Comparison of ENCODE assay signal across 25 cellular contexts in the genomic region with DNA sequence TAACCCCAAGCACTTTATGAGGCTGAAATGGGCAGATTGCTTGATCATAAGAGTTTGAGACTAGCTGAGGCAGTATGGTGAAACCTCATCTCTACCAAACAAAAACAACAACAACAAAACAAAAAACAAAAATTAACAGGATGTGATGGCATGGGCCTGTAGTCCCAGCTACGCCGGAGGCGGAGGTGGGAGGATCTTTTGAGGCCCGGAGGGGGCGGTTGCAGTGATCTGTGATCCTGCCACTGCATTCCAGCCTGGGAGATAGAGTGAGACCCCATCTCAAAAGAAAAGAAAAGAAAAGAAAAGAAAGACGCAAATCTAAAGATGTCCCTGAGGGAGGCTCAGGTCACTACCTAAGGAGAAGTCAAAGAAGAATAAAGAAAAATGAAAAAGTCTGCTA. TPM values are rescaled to one million over a fixed set of nuclear protein-coding genes. Genes with fewer than 3 reads are reported as not detected.
DNase-seq lines count a peak whose midpoint lies in the region; ATAC-seq and TF ChIP-seq lines count a peak whose summit lies in the region.
"Had no signal": no experiment of that assay in that cellular context is flagged by ENCODE, and none has a peak within 500 bp of the region (broad histone marks: within the 10 kb centered on the region; RNA-seq: fewer than 3 reads in every experiment).

No MANE protein-coding gene starts in this region.

- peak overlapping the region; percentile 60 for H3K27ac Mint-ChIP-seq in mesothelial cell of epicardium
- H3K27ac Mint-ChIP-seq: CD4-positive, alpha-beta memory T cell had no signal

- 46% methylated on average over 6 of the region's 6 CpGs for WGBS in SK-N-SH (ENCODE audit: low lambda C conversion rate)
- WGBS in body of pancreas, 2 donors = 91 to 92% methylated on average over 6 of the region's 6 CpGs
- WGBS in esophagus squamous epithelium, 2 donors = 90% methylated on average over 6 of the region's 6 CpGs

- H3K9me2 ChIP-seq in SK-N-SH = no peaks in the 10 kb centered on the region

- DNase-seq in SK-N-SH = no peak
- DNase-seq in body of pancreas = no peak
- no peak for DNase-seq in mesothelial cell of epicardium (ENCODE audit: low spot score in 2 of 2, unreplicated experiment in 2 of 2)
- DNase-seq in EL = no peak
- no peak for DNase-seq in esophagus squamous epithelium (lab: John Stamatoyannopoulos, UW)
- no peak for DNase-seq in mucosa of descending colon
- DNase-seq: Caco-2; CD4-positive, alpha-beta memory T cell; DND-41; NCI-H1105 treated with DMSO at 0.1 percent for 48 hours; NCI-H1694; NCI-H2081; NCI-H2171; NCI-H345; NCI-H524; NCI-H774; NK-92 treated with Interleukin-12 subunit alpha and Interleukin-12 subunit beta, amount 100 ng/mL, for 24 hours had no signal

- no peaks in the 10 kb centered on the region for H3K27me3 Mint-ChIP-seq in mesothelial cell of epicardium (ENCODE audit: low read depth)

- intact Hi-C loops in body of pancreas (cut with DNase I) (no loop called here), esophagus squamous epithelium (cut with DNase I) (no loop called here), mucosa of descending colon (cut with DNase I, micrococcal nuclease) (no loop called here)

- peaks cover 22% of the 10 kb centered on the region for H3K4me1 Mint-ChIP-seq in mesothelial cell of epicardium
- H3K4me1 Mint-ChIP-seq: CD4-positive, alpha-beta memory T cell had no signal

- H3K27ac ChIP-seq in SK-N-SH (ENCODE audit: low read depth in 2 of 2, low read length in 1 of 2) (no peak overlapping the region), body of pancreas (peak overlapping the region in 3 of 4 donors; percentile 55 to 58 (median 57)), esophagus squamous epithelium (no peak overlapping the region)
- H3K27ac ChIP-seq: 22Rv1; BLaER1 treated with 17β-estradiol and CSF1 and Interleukin-3, amounts not matched to agents 10 nM and 100 nM; KMS-11 had no signal

- no peak overlapping the region for H3K4me2 ChIP-seq in SK-N-SH
- H3K4me2 ChIP-seq: BLaER1 treated with 17β-estradiol and CSF1 and Interleukin-3, amounts not matched to agents 10 nM and 100 nM; KMS-11 had no signal

- no peaks in the 10 kb centered on the region for H3K27me3 ChIP-seq in SK-N-SH (ENCODE audit: insufficient read depth)
- H3K27me3 ChIP-seq in body of pancreas = no peaks in the 10 kb centered on the region
- no peaks in the 10 kb centered on the region for H3K27me3 ChIP-seq in esophagus squamous epithelium
- H3K27me3 ChIP-seq: BLaER1 treated with 17β-estradiol and CSF1 and Interleukin-3, amounts not matched to agents 10 nM and 100 nM had no signal

- H3K79me2 ChIP-seq in SK-N-SH (ENCODE audit: insufficient read depth) = no peaks in the 10 kb centered on the region

- H3K9me3 ChIP-seq in SK-N-SH (no peaks in the 10 kb centered on the region), body of pancreas (no peaks in the 10 kb centered on the region), esophagus squamous epithelium (no peaks in the 10 kb centered on the region), mucosa of descending colon (no peaks in the 10 kb centered on the region)
- H3K9me3 ChIP-seq: BLaER1 treated with 17β-estradiol and CSF1 and Interleukin-3, amounts not matched to agents 10 nM and 100 nM had no signal

- TF ChIP-seq RAD21 in SK-N-SH (IDR thresholded peaks at IDR 0.05; ENCODE audit: low read length) = no peak

- no peaks in the 10 kb centered on the region for H4K20me1 ChIP-seq in SK-N-SH (ENCODE audit: insufficient read depth)
- H4K20me1 ChIP-seq: BLaER1 treated with 17β-estradiol and CSF1 and Interleukin-3, amounts not matched to agents 10 nM and 100 nM had no signal

- H3K36me3 Mint-ChIP-seq in mesothelial cell of epicardium = no peaks in the 10 kb centered on the region
- H3K36me3 Mint-ChIP-seq: CD4-positive, alpha-beta memory T cell had no signal

- H3K4me3 ChIP-seq in SK-N-SH (ENCODE audit: low read depth in 2 of 2, low read length in 1 of 2) (no peak overlapping the region), body of pancreas (no peak overlapping the region), esophagus squamous epithelium (no peak overlapping the region), mucosa of descending colon (no peak overlapping the region)
- H3K4me3 ChIP-seq: BLaER1 treated with 17β-estradiol and CSF1 and Interleukin-3, amounts not matched to agents 10 nM and 100 nM had no signal

- no peak for TF ChIP-seq POLR2A in body of pancreas (IDR thresholded peaks at IDR 0.05)
- TF ChIP-seq POLR2A in esophagus squamous epithelium (IDR thresholded peaks at IDR 0.05) = no peak

- no peak for ATAC-seq in SK-N-SH treated with all-trans-retinoic acid at 6 μM for 48 hours
- no peak for ATAC-seq in body of pancreas
- no peak for ATAC-seq in GM21737 (IDR thresholded peaks at IDR 0.05; ENCODE audit: unreplicated experiment)
- no peak for ATAC-seq in mucosa of descending colon
- ATAC-seq: Panc1 had no signal

- H3K4me1 ChIP-seq in SK-N-SH (ENCODE audit: control insufficient read depth in 1 of 2, insufficient read depth in 2 of 2, low read depth in 1 of 2, low read length in 1 of 2) = no peaks in the 10 kb centered on the region; a peak in 1 of 4 replicates
- H3K4me1 ChIP-seq in body of pancreas = no peaks in the 10 kb centered on the region
- H3K4me1 ChIP-seq in esophagus squamous epithelium = no peaks in the 10 kb centered on the region
- H3K4me1 ChIP-seq in mucosa of descending colon (ENCODE audit: low read depth) = no peaks in the 10 kb centered on the region
- H3K4me1 ChIP-seq: BLaER1 treated with 17β-estradiol and CSF1 and Interleukin-3, amounts not matched to agents 10 nM and 100 nM had no signal

- TF ChIP-seq EP300 in SK-N-SH (IDR thresholded peaks at IDR 0.05; ENCODE audit: borderline replicate concordance in 1 of 2, low read depth in 1 of 2, low read length in 1 of 2) = no peak

- no peaks in the 10 kb centered on the region for H3K36me3 ChIP-seq in SK-N-SH (replicated peaks in 1 of 2; ENCODE audit: control insufficient read depth in 1 of 2, insufficient read depth in 2 of 2, low read length in 1 of 2)
- no peaks in the 10 kb centered on the region for H3K36me3 ChIP-seq in body of pancreas (replicated peaks in 1 of 2; ENCODE audit: insufficient read depth in 1 of 2, low read depth in 2 of 2)
- H3K36me3 ChIP-seq in esophagus squamous epithelium = no peaks in the 10 kb centered on the region
- H3K36me3 ChIP-seq in mucosa of descending colon (ENCODE audit: low read depth) = no peaks in the 10 kb centered on the region
- H3K36me3 ChIP-seq: BLaER1 treated with 17β-estradiol and CSF1 and Interleukin-3, amounts not matched to agents 10 nM and 100 nM had no signal

- no peak for TF ChIP-seq CTCF in SK-N-SH (IDR thresholded peaks at IDR 0.05)
- TF ChIP-seq CTCF in body of pancreas (IDR thresholded peaks at IDR 0.05) = no peak
- no peak for TF ChIP-seq CTCF in mesothelial cell of epicardium (IDR thresholded peaks at IDR 0.05; ENCODE audit: unreplicated experiment)
- TF ChIP-seq CTCF in esophagus squamous epithelium (IDR thresholded peaks at IDR 0.05) = no peak
- no peak for TF ChIP-seq CTCF in mucosa of descending colon (IDR thresholded peaks at IDR 0.05)

- H2AFZ ChIP-seq in SK-N-SH (ENCODE audit: low read depth) = peak overlapping the region; percentile 39; the same call in 1 of the 2 replicates

- no peaks in the 10 kb centered on the region for H3F3A ChIP-seq in SK-N-SH (replicated peaks; ENCODE audit: insufficient read depth)

- H3K9me3 Mint-ChIP-seq in mesothelial cell of epicardium = peaks cover 8% of the 10 kb centered on the region

- H3K9ac ChIP-seq in SK-N-SH = no peak overlapping the region
- H3K9ac ChIP-seq: BLaER1 treated with 17β-estradiol and CSF1 and Interleukin-3, amounts not matched to agents 10 nM and 100 nM; KMS-11 had no signal

- POLR2A ChIA-PET in SK-N-SH (lab: Yijun Ruan, JAX) = no interaction called here

- no peak overlapping the region for H3K4me3 Mint-ChIP-seq in mesothelial cell of epicardium
- H3K4me3 Mint-ChIP-seq: CD4-positive, alpha-beta memory T cell had no signal

- CTCF ChIA-PET in SK-N-SH (lab: Yijun Ruan, JAX) = interaction anchor here (0.8 to 2.1 kb wide), 3 partner anchors 9 to 78 kb away, joined by 3 to 8 read pairs (median 3); no protein-coding TSS in a partner anchor

TF ChIP-seq in SK-N-SH, 30 proteins besides CTCF, POLR2A, EP300 and RAD21:
- TF ChIP-seq, protein P1, sequence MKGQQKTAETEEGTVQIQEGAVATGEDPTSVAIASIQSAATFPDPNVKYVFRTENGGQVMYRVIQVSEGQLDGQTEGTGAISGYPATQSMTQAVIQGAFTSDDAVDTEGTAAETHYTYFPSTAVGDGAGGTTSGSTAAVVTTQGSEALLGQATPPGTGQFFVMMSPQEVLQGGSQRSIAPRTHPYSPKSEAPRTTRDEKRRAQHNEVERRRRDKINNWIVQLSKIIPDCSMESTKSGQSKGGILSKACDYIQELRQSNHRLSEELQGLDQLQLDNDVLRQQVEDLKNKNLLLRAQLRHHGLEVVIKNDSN (IDR thresholded peaks at IDR 0.05; ENCODE audit: borderline replicate concordance, low read depth) = no peak

TF ChIP-seq in SK-N-SH treated with all-trans-retinoic acid at 6 μM for 48 hours, 23 proteins besides CTCF, POLR2A, EP300 and RAD21 (continues in another document):
- TF ChIP-seq ZNF8 (CRISPR knock-in tag; IDR thresholded peaks at IDR 0.05) (no peak), RARB (CRISPR knock-in tag; IDR thresholded peaks at IDR 0.05) (no peak), ZNF565 (CRISPR knock-in tag; conservative IDR thresholded peaks at IDR 0.05; ENCODE audit: low read depth) (no peak), ARNTL (CRISPR knock-in tag; IDR thresholded peaks at IDR 0.05; ENCODE audit: borderline replicate concordance, low read depth) (no peak), ZFP3 (CRISPR knock-in tag; IDR thresholded peaks at IDR 0.05) (no peak)

RNA-seq across cellular contexts. Expression of a gene that starts 35.3 kb away (rescaled TPM):
- not detected in 2 replicates for polyA plus RNA-seq in SK-N-SH (2012; rRNA removed)
- polyA plus RNA-seq in SK-N-SH (2012; cell fraction: cytosol; rRNA removed) = not detected in 2 replicates
- not detected in 2 replicates for polyA plus RNA-seq in SK-N-SH (2012; cell fraction: nucleus; rRNA removed)
- total RNA-seq in body of pancreas (10 to 100 TPM in 1 of 2 donors, 1 to 10 TPM in 1; 6.3 to 20.0 TPM), mesothelial cell of epicardium (2.9 to 4.6 TPM (median 3.2 TPM) in 3 replicates), esophagus squamous epithelium (10 to 100 TPM in 1 of 4 donors, 1 to 10 TPM in 3; 1.6 to 12.4 (median 3.9) TPM), mucosa of descending colon (100 to 1,000 TPM; 191 to 861 (median 775) TPM)
- total RNA-seq: CD4-positive, alpha-beta memory T cell; H4; HT1080 had no signal
- polyA plus RNA-seq: CD4-positive, alpha-beta memory T cell had no signal

RNA-seq across cellular contexts. Expression of a gene that starts 41.7 kb away (rescaled TPM):
- polyA plus RNA-seq in SK-N-SH (2012; rRNA removed) = not detected in 2 replicates
- polyA plus RNA-seq in SK-N-SH (2012; cell fraction: cytosol; rRNA removed) = not detected in 2 replicates
- polyA plus RNA-seq in SK-N-SH (2012; cell fraction: nucleus; rRNA removed) = not detected in 2 replicates
- total RNA-seq in body of pancreas = 10 to 100 TPM in 1 of 2 donors, not detected in 1; 13.2 TPM
- 1.7 to 2.1 TPM (median 2.0 TPM) in 3 replicates for total RNA-seq in mesothelial cell of epicardium
- 1 to 10 TPM in 1 of 4 donors, not detected in 3; 3.4 TPM for total RNA-seq in esophagus squamous epithelium
- total RNA-seq in mucosa of descending colon = 100 to 1,000 TPM in 2 of 3 donors, 10 to 100 TPM in 1; 54.9 to 172 (median 122) TPM
- total RNA-seq: CD4-positive, alpha-beta memory T cell; H4; HT1080 had no signal
- polyA plus RNA-seq: CD4-positive, alpha-beta memory T cell had no signal

Comparison
In these comparisons a context has a peak if more than half of its experiments do, and no peak if none do; other contexts are left out.
1. H3K27ac ChIP-seq: peak in body of pancreas (3 of 4); none in SK-N-SH (0 of 2) and esophagus squamous epithelium (0 of 4).
2. RNA of a gene that starts 35.3 kb away (total RNA-seq): 191 to 861 TPM in mucosa of descending colon; 6.3 to 20.0 TPM in body of pancreas, 1.6 to 12.4 TPM in esophagus squamous epithelium and 2.9 to 4.6 TPM in mesothelial cell of epicardium; every median in the first group is over 4 times any median in the second.